33 cellular contexts compared by ENCODE assay signal in genomic region chr17:8426802-8427201, GRCh38. TPM values are rescaled to one million over a fixed set of nuclear protein-coding genes. Genes with fewer than 3 reads are reported as not detected.
"Had no signal": no experiment of that assay in that cellular context is flagged by ENCODE, and none has a peak within 500 bp of the region (broad histone marks: within the 10 kb centered on the region; RNA-seq: fewer than 3 reads in every experiment).

No MANE protein-coding gene starts in this region.

- H3K27ac ChIP-seq: brain microvascular endothelial cell, cardiac muscle cell, SJCRH30, SK-N-MC had no signal

- ATAC-seq: activated CD4-positive, alpha-beta T cell treated with anti-CD3 and anti-CD28 coated beads for 36 hours; activated CD4-positive, CD25-positive, alpha-beta regulatory T cell treated with anti-CD3 and anti-CD28 coated beads, Interleukin-2, amount 50 U/mL, for 24 hours; activated CD8-positive, alpha-beta T cell treated with anti-CD3 and anti-CD28 coated beads, Interleukin-2, amount 10 ng/mL, durations not matched to agents 7 days and 5 days; activated T-cell treated with anti-CD3 and anti-CD28 coated beads, Interleukin-2, amount 50 U/mL, for 4 hours; Panc1 had no signal

- H3K4me1 Mint-ChIP-seq: activated CD4-positive, alpha-beta T cell treated with anti-CD3 and anti-CD28 coated beads for 36 hours; activated CD4-positive, alpha-beta T cell treated with anti-CD3 and anti-CD28 coated beads, Interleukin-2, amount 10 ng/mL, durations not matched to agents 7 days and 5 days; activated naive CD8-positive, alpha-beta T cell treated with anti-CD3 and anti-CD28 coated beads for 36 hours; central memory CD8-positive, alpha-beta T cell had no signal

- H3K9me3 Mint-ChIP-seq: activated CD4-positive, alpha-beta T cell treated with anti-CD3 and anti-CD28 coated beads, Interleukin-2, amount 10 ng/mL, durations not matched to agents 7 days and 5 days; activated naive CD8-positive, alpha-beta T cell treated with anti-CD3 and anti-CD28 coated beads for 36 hours; activated T-cell treated with anti-CD3 and anti-CD28 coated beads, Interleukin-2, amount 50 U/mL, for 4 hours; central memory CD8-positive, alpha-beta T cell had no signal

- H3K36me3 ChIP-seq: brain microvascular endothelial cell, cardiac muscle cell, MG63, SJCRH30 had no signal

- H3K36me3 Mint-ChIP-seq: activated naive CD8-positive, alpha-beta T cell treated with anti-CD3 and anti-CD28 coated beads for 36 hours had no signal

- H3K4me3 Mint-ChIP-seq: activated CD4-positive, alpha-beta T cell treated with anti-CD3 and anti-CD28 coated beads for 36 hours; activated CD4-positive, alpha-beta T cell treated with anti-CD3 and anti-CD28 coated beads, Interleukin-2, amount 10 ng/mL, durations not matched to agents 7 days and 5 days; activated CD8-positive, alpha-beta T cell treated with anti-CD3 and anti-CD28 coated beads, Interleukin-2, amount 10 ng/mL, durations not matched to agents 7 days and 5 days; activated naive CD8-positive, alpha-beta T cell treated with anti-CD3 and anti-CD28 coated beads for 36 hours; activated T-cell treated with anti-CD3 and anti-CD28 coated beads, Interleukin-2, amount 50 U/mL, for 4 hours; central memory CD8-positive, alpha-beta T cell had no signal

- H3K4me1 ChIP-seq: SJCRH30 had no signal

- H3K27me3 Mint-ChIP-seq: activated naive CD8-positive, alpha-beta T cell treated with anti-CD3 and anti-CD28 coated beads for 36 hours had no signal

- H3K4me3 ChIP-seq: cardiac muscle cell, MG63, SJCRH30, SK-N-MC had no signal

- DNase-seq: activated CD4-positive, alpha-beta T cell treated with anti-CD3 and anti-CD28 coated beads for 36 hours; activated CD4-positive, alpha-beta T cell treated with anti-CD3 and anti-CD28 coated beads, Interleukin-2, amount 10 ng/mL, durations not matched to agents 7 days and 5 days; activated CD4-positive, alpha-beta T cell treated with anti-CD3 and anti-CD28 coated beads, Interleukin-2, amount 50 U/mL, for 48 hours; activated CD8-positive, alpha-beta memory T cell treated with anti-CD3 and anti-CD28 coated beads, Interleukin-2, amount 50 U/mL, for 4 hours; activated CD8-positive, alpha-beta T cell treated with anti-CD3 and anti-CD28 coated beads, Interleukin-2, amount 10 ng/mL, durations not matched to agents 7 days and 5 days; activated effector memory CD4-positive, alpha-beta T cell treated with anti-CD3 and anti-CD28 coated beads, Interleukin-2, amount 50 U/mL, for 16 hours; activated naive CD4-positive, alpha-beta T cell; activated naive CD4-positive, alpha-beta T cell treated with anti-CD3 and anti-CD28 coated beads, Interleukin-2, amount 50 U/mL, for 16 hours; activated naive CD8-positive, alpha-beta T cell treated with anti-CD3 and anti-CD28 coated beads for 36 hours; activated T-cell treated with anti-CD3 and anti-CD28 coated beads for 4 hours; activated T-cell treated with anti-CD3 and anti-CD28 coated beads, Interleukin-2, amount 50 U/mL, for 4 hours; amniotic stem cell; aorta; brain microvascular endothelial cell; Kasumi-1; MG63; NCI-H1048; NCI-H1105 treated with DMSO at 0.1 percent for 48 hours; NCI-H1436; NCI-H1694 treated with DMSO at 0.1 percent for 48 hours; NCI-H2029; NCI-H345; NCI-H524 treated with DMSO at 0.1 percent for 48 hours; SHP77 had no signal

- H3K27me3 ChIP-seq: brain microvascular endothelial cell, cardiac muscle cell, MG63, SJCRH30 had no signal

- H3K27ac Mint-ChIP-seq: activated CD4-positive, alpha-beta T cell treated with anti-CD3 and anti-CD28 coated beads for 36 hours; activated CD4-positive, alpha-beta T cell treated with anti-CD3 and anti-CD28 coated beads, Interleukin-2, amount 10 ng/mL, durations not matched to agents 7 days and 5 days; activated CD8-positive, alpha-beta T cell treated with anti-CD3 and anti-CD28 coated beads, Interleukin-2, amount 10 ng/mL, durations not matched to agents 7 days and 5 days; activated naive CD8-positive, alpha-beta T cell treated with anti-CD3 and anti-CD28 coated beads for 36 hours had no signal

- H3K9me3 ChIP-seq: MG63, SJCRH30 had no signal

RNA-seq across cellular contexts. Expression of gene RNF222, which starts 29.2 kb away (rescaled TPM):
- total RNA-seq: activated CD4-positive, alpha-beta T cell treated with anti-CD3 and anti-CD28 coated beads for 36 hours; aorta; cardiac muscle cell; NCI-H460; RPMI7951; SJCRH30; T-helper 1 cell treated with Interleukin-12 subunit alpha and Interleukin-12 subunit beta and Interleukin-4 antibody, amounts not matched to agents 30 ng/mL and 1 ng/mL, for 36 hours had no signal
- polyA plus RNA-seq: aorta had no signal
